Comparison of ENCODE assay signal across 9 cellular contexts in genomic region chr1:236144446-236145150, GRCh38. TPM values are rescaled to one million over a fixed set of nuclear protein-coding genes. Genes with fewer than 3 reads are reported as not detected.
A peak's percentile ranks its signal among the peaks of the same experiment; 100 is the strongest.
DNase-seq lines count a peak whose midpoint lies in the region; ATAC-seq and TF ChIP-seq lines count a peak whose summit lies in the region.
"Had no signal": no experiment of that assay in that cellular context is flagged by ENCODE, and none has a peak within 500 bp of the region (broad histone marks: within the 10 kb centered on the region; RNA-seq: fewer than 3 reads in every experiment).

No MANE protein-coding gene starts in this region.

- peaks cover 42% of the 10 kb centered on the region for H3K4me1 Mint-ChIP-seq in activated T-cell treated with anti-CD3 and anti-CD28 coated beads, Interleukin-2, amount 50 U/mL, for 24 hours (ENCODE audit: low read depth)

- TF ChIP-seq CTCF in OCI-LY7 (conservative IDR thresholded peaks at IDR 0.05; ENCODE audit: low read length) (0 out of 2 replicates have a peak, but pooled peaks have one; percentile 29), thoracic aorta (IDR thresholded peaks at IDR 0.05) (no peak)

- DNase-seq in activated T-cell treated with anti-CD3 and anti-CD28 coated beads, Interleukin-2, amount 50 U/mL, for 24 hours, result no peak
- no peak for DNase-seq in activated T-cell treated with anti-CD3 and anti-CD28 coated beads, Interleukin-2, amount 50 U/mL, for 1 hour
- DNase-seq in OCI-LY7 (ENCODE audit: low spot score) (no peak), cardiac septum (ENCODE audit: low spot score) (peak; percentile 75), thoracic aorta (ENCODE audit: low spot score) (no peak), EL (no peak), GM19238 (ENCODE audit: insufficient read length, low spot score) (no peak)
- DNase-seq: right lobe of liver had no signal

- H3K36me3 ChIP-seq in OCI-LY7 (ENCODE audit: insufficient read depth, low read length), result peaks cover 3% of the 10 kb centered on the region; the same call in 1 of the 2 replicates
- no peaks in the 10 kb centered on the region for H3K36me3 ChIP-seq in thoracic aorta
- H3K36me3 ChIP-seq: right lobe of liver had no signal

- TSS peak; percentile 56 for BruUV-seq in OCI-LY7 (replicated peaks; lab: Mats Ljungman, UMichigan)

- H3K4me1 ChIP-seq in OCI-LY7 (ENCODE audit: insufficient read depth, low read length, poor library complexity, severe bottlenecking) (peaks cover 10% of the 10 kb centered on the region), thoracic aorta (ENCODE audit: control insufficient read depth in 1 of 2, low read depth in 2 of 2) (peaks cover 0 to 20% of the 10 kb centered on the region in 2 donors)

- no peaks in the 10 kb centered on the region for H3K79me2 ChIP-seq in OCI-LY7 (ENCODE audit: insufficient read depth, low read depth, low read length)

- H3K27me3 Mint-ChIP-seq in activated T-cell treated with anti-CD3 and anti-CD28 coated beads, Interleukin-2, amount 50 U/mL, for 24 hours, result peaks cover 24% of the 10 kb centered on the region

- POLR2A ChIA-PET in OCI-LY7 (lab: Charles Lee), result interaction anchor here (0.6 to 2.6 kb wide), 7 partner anchors 10 to 1840 kb away, joined by 3 to 12 read pairs (median 4); no protein-coding TSS in a partner anchor

- intact Hi-C loops in OCI-LY7 (cut with micrococcal nuclease; ENCODE audit: unreplicated experiment), result loop anchor here (1.0 to 10.0 kb wide), 3 partner anchors 12 to 1670 kb away; partner anchors contain the start of gene TARBP1
- intact Hi-C loops in cardiac septum (cut with DNase I), result loop anchor here (5.0 kb wide), 1 partner anchor 138 kb away; the partner anchor contains the start of gene ERO1B

- H2AFZ ChIP-seq in OCI-LY7 (ENCODE audit: low read length), result no peak overlapping the region

- H3K27me3 ChIP-seq in thoracic aorta (replicated peaks; ENCODE audit: insufficient read depth), result no peaks in the 10 kb centered on the region
- H3K27me3 ChIP-seq: right lobe of liver had no signal

- ATAC-seq in thoracic aorta (ENCODE audit: insufficient number of reproducible peaks, low FRiP score, low read depth) (no peak), HG03139 (IDR thresholded peaks at IDR 0.05; ENCODE audit: unreplicated experiment) (no peak)

- H3K9me2 ChIP-seq in OCI-LY7 (ENCODE audit: insufficient read depth, low read length), result no peaks in the 10 kb centered on the region

- H3K27ac ChIP-seq in OCI-LY7 (ENCODE audit: low read depth, low read length, poor library complexity, severe bottlenecking) (no peak overlapping the region), thoracic aorta (no peak overlapping the region)
- H3K27ac ChIP-seq: right lobe of liver had no signal

- H3K4me3 ChIP-seq in OCI-LY7 (ENCODE audit: low read depth, low read length, poor library complexity, severe bottlenecking), result peak overlapping the region; percentile 70
- peak overlapping the region; percentile 22 for H3K4me3 ChIP-seq in thoracic aorta

- H3K4me3 Mint-ChIP-seq in activated T-cell treated with anti-CD3 and anti-CD28 coated beads, Interleukin-2, amount 50 U/mL, for 24 hours, result peak overlapping the region; percentile 18

- H3K9me3 ChIP-seq in OCI-LY7 (ENCODE audit: low read length) (no peaks in the 10 kb centered on the region), thoracic aorta (no peaks in the 10 kb centered on the region)
- H3K9me3 ChIP-seq: right lobe of liver had no signal

- no peaks in the 10 kb centered on the region for H3K9me3 Mint-ChIP-seq in activated T-cell treated with anti-CD3 and anti-CD28 coated beads, Interleukin-2, amount 50 U/mL, for 24 hours

- H3K4me2 ChIP-seq in OCI-LY7 (ENCODE audit: low read length), result peak overlapping the region; percentile 75

- peaks cover 8% of the 10 kb centered on the region for H3K36me3 Mint-ChIP-seq in activated T-cell treated with anti-CD3 and anti-CD28 coated beads, Interleukin-2, amount 50 U/mL, for 24 hours (ENCODE audit: low read depth)

- H3K27ac Mint-ChIP-seq in activated T-cell treated with anti-CD3 and anti-CD28 coated beads, Interleukin-2, amount 50 U/mL, for 24 hours, result no peak overlapping the region

- no peaks in the 10 kb centered on the region; the same call in 1 of the 2 replicates for H4K20me1 ChIP-seq in OCI-LY7 (ENCODE audit: insufficient read depth, low read length)

- CTCF ChIA-PET in OCI-LY7 (lab: Charles Lee; ENCODE audit: unreplicated experiment), result interaction anchor here (1.0 to 1.5 kb wide), 3 partner anchors 13 to 62 kb away, joined by 4 to 5 read pairs (median 4); no protein-coding TSS in a partner anchor

RNA-seq across cellular contexts. Expression of gene GPR137B, which starts 2.3 kb away (rescaled TPM):
- 1.2 and 2.8 TPM in 2 replicates for total RNA-seq in OCI-LY7 (2014; rRNA removed; shearing (Covaris generic))
- total RNA-seq in OCI-LY7 (2022) (2.8 and 3.1 TPM in 2 replicates), cardiac septum (44.6 TPM), thoracic aorta (10 to 100 TPM; 17.2 to 39.0 TPM)

Comparison
In these comparisons a context has a peak if more than half of its experiments do, and no peak if none do; other contexts are left out.
1. RNA of gene GPR137B, which starts 2.3 kb away (total RNA-seq): 44.6 TPM in cardiac septum (single experiment) and 17.2 to 39.0 TPM in thoracic aorta; 1.2 to 3.1 TPM in OCI-LY7; every median in the first group is over 4 times any median in the second.